8 cellular contexts compared by ENCODE assay signal in the genomic region with DNA sequence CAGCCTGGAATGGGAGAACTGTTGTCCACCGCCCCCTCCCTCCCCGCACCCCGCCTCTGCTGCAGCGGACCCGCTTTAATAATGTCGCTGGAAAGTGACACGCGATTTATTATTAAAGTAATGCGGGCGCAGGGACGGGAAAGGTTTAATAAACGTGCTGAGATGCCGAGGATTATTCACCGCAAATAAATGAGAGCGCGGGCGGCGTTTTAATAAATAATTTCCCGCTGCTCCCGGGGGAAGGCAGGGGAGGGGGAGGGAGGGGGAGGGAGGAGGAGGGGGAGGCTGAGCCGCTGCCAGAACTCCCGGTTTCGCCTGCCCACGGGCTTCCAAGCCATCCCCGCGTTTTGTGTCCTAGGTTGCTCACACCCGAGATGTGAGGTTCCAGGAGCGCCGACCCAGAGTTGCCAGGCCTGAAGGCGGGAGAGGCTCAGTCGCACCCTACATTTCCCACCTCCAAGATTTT. TPM values are rescaled to one million over a fixed set of nuclear protein-coding genes. Genes with fewer than 3 reads are reported as not detected.
DNase-seq lines count a peak whose midpoint lies in the region; ATAC-seq and TF ChIP-seq lines count a peak whose summit lies in the region.

No MANE protein-coding gene starts in this region.

- intact Hi-C loops in lower leg skin (cut with DNase I; ENCODE audit: low total_unique reads), result no loop called here

- H3K4me3 ChIP-seq in astrocyte of the spinal cord (ENCODE audit: low read depth, low read length) (peak overlapping the region; percentile 49), lower leg skin (ENCODE audit: low read depth, poor library complexity, severe bottlenecking) (peak overlapping the region; percentile 37), urinary bladder (ENCODE audit: low read depth, low read length) (peak overlapping the region; percentile 41)

- H3K4me1 Mint-ChIP-seq in stimulated activated naive CD8-positive, alpha-beta T cell treated with anti-CD3 and anti-CD28 coated beads, Interleukin-15, Interleukin-2, amounts not matched to agents 100 ng/mL and 50 ng/mL, for 24 hours (ENCODE audit: low read depth), result peaks cover 35% of the 10 kb centered on the region

- TF ChIP-seq POLR2A in lower leg skin (IDR thresholded peaks at IDR 0.05), result no peak

- in situ Hi-C loops in astrocyte of the spinal cord (cut with HindIII; ENCODE audit: low sequenced_read_pairs), result no loop called here

- H3K4me3 Mint-ChIP-seq in stimulated activated naive CD8-positive, alpha-beta T cell treated with anti-CD3 and anti-CD28 coated beads, Interleukin-15, Interleukin-2, amounts not matched to agents 100 ng/mL and 50 ng/mL, for 24 hours, result peak overlapping the region; percentile 76

- H3K4me1 ChIP-seq in urinary bladder (ENCODE audit: insufficient read depth), result no peaks in the 10 kb centered on the region

- H3K9me3 Mint-ChIP-seq in stimulated activated naive CD8-positive, alpha-beta T cell treated with anti-CD3 and anti-CD28 coated beads, Interleukin-15, Interleukin-2, amounts not matched to agents 100 ng/mL and 50 ng/mL, for 24 hours, result no peaks in the 10 kb centered on the region

- no peak for ATAC-seq in stimulated activated naive CD8-positive, alpha-beta T cell treated with anti-CD3 and anti-CD28 coated beads, Interleukin-15, Interleukin-2, amounts not matched to agents 100 U/mL and 50 U/mL, for 24 hours

- TF ChIP-seq CTCF in astrocyte of the spinal cord (IDR thresholded peaks at IDR 0.05; ENCODE audit: low read depth, low read length) (no peak), lower leg skin (IDR thresholded peaks at IDR 0.05) (no peak)

- no peak overlapping the region for H3K27ac ChIP-seq in urinary bladder (ENCODE audit: low read depth)

- H3K36me3 ChIP-seq in urinary bladder (ENCODE audit: insufficient read depth), result no peaks in the 10 kb centered on the region

- H3K27me3 Mint-ChIP-seq in stimulated activated naive CD8-positive, alpha-beta T cell treated with anti-CD3 and anti-CD28 coated beads, Interleukin-15, Interleukin-2, amounts not matched to agents 100 ng/mL and 50 ng/mL, for 24 hours, result peaks cover 41% of the 10 kb centered on the region

- no peak for DNase-seq in stimulated activated naive CD8-positive, alpha-beta T cell treated with anti-CD3 and anti-CD28 coated beads, Interleukin-15, Interleukin-2, amounts not matched to agents 100 U/mL and 50 U/mL, for 24 hours
- no peak for DNase-seq in astrocyte of the spinal cord (ENCODE audit: low read depth, low spot score)
- no peak for DNase-seq in lower leg skin (ENCODE audit: low spot score in 2 of 2)
- no peak for DNase-seq in 8988T
- no peak for DNase-seq in activated effector memory CD4-positive, alpha-beta T cell treated with Interleukin-2 at 50 U/mL for 16 hours
- DNase-seq in glomerular visceral epithelial cell (ENCODE audit: extremely low spot score), result no peak

- no peak overlapping the region for H3K27ac Mint-ChIP-seq in stimulated activated naive CD8-positive, alpha-beta T cell treated with anti-CD3 and anti-CD28 coated beads, Interleukin-15, Interleukin-2, amounts not matched to agents 100 ng/mL and 50 ng/mL, for 24 hours

- H3K36me3 Mint-ChIP-seq in stimulated activated naive CD8-positive, alpha-beta T cell treated with anti-CD3 and anti-CD28 coated beads, Interleukin-15, Interleukin-2, amounts not matched to agents 100 ng/mL and 50 ng/mL, for 24 hours (ENCODE audit: low read depth), result no peaks in the 10 kb centered on the region

- 1% methylated on average over 31 of the region's 31 CpGs for WGBS in lower leg skin, 2 donors
- WGBS in urinary bladder, result 1% methylated on average over 31 of the region's 31 CpGs

RNA-seq across cellular contexts. Expression of a gene that starts 5.1 kb away (rescaled TPM):
- total RNA-seq in lower leg skin (1 to 10 TPM; 2.2 to 6.1 (median 2.7) TPM), urinary bladder (27.0 TPM)
- polyA plus RNA-seq in urinary bladder, result 5.9 TPM

RNA-seq across cellular contexts. Expression of a gene that starts 35.9 kb away (rescaled TPM):
- total RNA-seq in lower leg skin (100 to 1,000 TPM in 1 of 4 donors, 10 to 100 TPM in 3; 55.5 to 127 (median 79.6) TPM), urinary bladder (29.9 TPM)
- 34.7 TPM for polyA plus RNA-seq in urinary bladder

RNA-seq across cellular contexts. Expression of a gene that starts 36.0 kb away (rescaled TPM):
- 1 to 10 TPM; 1.5 to 9.0 (median 3.5) TPM for total RNA-seq in lower leg skin
- 0.21 TPM for total RNA-seq in urinary bladder
- 0.46 TPM for polyA plus RNA-seq in urinary bladder
